10 cellular contexts compared by ENCODE assay signal in genomic region chr14:70415788-70416187, GRCh38. TPM values are rescaled to one million over a fixed set of nuclear protein-coding genes. Genes with fewer than 3 reads are reported as not detected.
DNase-seq lines count a peak whose midpoint lies in the region; ATAC-seq and TF ChIP-seq lines count a peak whose summit lies in the region.
"Had no signal": no experiment of that assay in that cellular context is flagged by ENCODE, and none has a peak within 500 bp of the region (broad histone marks: within the 10 kb centered on the region; RNA-seq: fewer than 3 reads in every experiment).

No MANE protein-coding gene starts in this region.

- DNase-seq in CD8-positive, alpha-beta memory T cell = no peak
- DNase-seq in NB4 (ENCODE audit: low read depth) (no peak), midbrain (lab: John Stamatoyannopoulos, UW) (no peak), EL (no peak)
- no peak for DNase-seq in effector CD8-positive, alpha-beta T cell (lab: John Stamatoyannopoulos, UW)
- DNase-seq: islet precursor cell had no signal

- peaks cover 28% of the 10 kb centered on the region for H3K4me1 ChIP-seq in CD8-positive, alpha-beta memory T cell (ENCODE audit: insufficient read depth, low read length)
- peaks cover 17% of the 10 kb centered on the region for H3K4me1 ChIP-seq in endocrine pancreas (ENCODE audit: control insufficient read depth, insufficient read depth, low read length)
- peaks cover 24% of the 10 kb centered on the region for H3K4me1 ChIP-seq in neuron (ENCODE audit: insufficient read depth, low read length)

- POLR2A ChIA-PET in CD8-positive, alpha-beta memory T cell (lab: Charles Lee) = no interaction called here

- no peaks in the 10 kb centered on the region for H3K9me3 ChIP-seq in CD8-positive, alpha-beta memory T cell (ENCODE audit: low read length)
- H3K9me3 ChIP-seq in endocrine pancreas (ENCODE audit: control insufficient read depth, low read length) (no peaks in the 10 kb centered on the region), neuron (ENCODE audit: low read length) (no peaks in the 10 kb centered on the region)

- H3K36me3 Mint-ChIP-seq in CD8-positive, alpha-beta memory T cell = peaks cover 0 to 35% (median 4%) of the 10 kb centered on the region in 3 donors

- no peak overlapping the region for H3K27ac ChIP-seq in CD8-positive, alpha-beta memory T cell (ENCODE audit: low read depth, low read length)

- H3K36me3 ChIP-seq in CD8-positive, alpha-beta memory T cell (ENCODE audit: insufficient read depth, low read length) = no peaks in the 10 kb centered on the region
- H3K36me3 ChIP-seq in endocrine pancreas (ENCODE audit: control insufficient read depth, insufficient read depth, low read length) (no peaks in the 10 kb centered on the region), neuron (ENCODE audit: insufficient read depth, low read length) (peaks cover 15% of the 10 kb centered on the region)

- CTCF ChIA-PET in CD8-positive, alpha-beta memory T cell (lab: Charles Lee) = no interaction called here

- peak overlapping the region; percentile 80 to 99 (median 87) for H3K4me3 Mint-ChIP-seq in CD8-positive, alpha-beta memory T cell

- no peak overlapping the region for H3K4me3 ChIP-seq in CD8-positive, alpha-beta memory T cell (ENCODE audit: low read length)
- H3K4me3 ChIP-seq in NB4 (ENCODE audit: low read depth, low read length) = peak overlapping the region; percentile 82
- H3K4me3 ChIP-seq in endocrine pancreas (ENCODE audit: control insufficient read depth, insufficient read depth, low read length) = peak overlapping the region; percentile 99
- peak overlapping the region; percentile 71 for H3K4me3 ChIP-seq in neuron (ENCODE audit: low read length)

- H3K9ac ChIP-seq in endocrine pancreas (ENCODE audit: control insufficient read depth, insufficient read depth, low read length) = no peak overlapping the region

- no peak for TF ChIP-seq CTCF in NB4 (IDR thresholded peaks at IDR 0.05; ENCODE audit: low read depth, low read length)

- H3K9me3 Mint-ChIP-seq in CD8-positive, alpha-beta memory T cell = no peaks in the 10 kb centered on the region

- H3K27me3 Mint-ChIP-seq in CD8-positive, alpha-beta memory T cell = peaks cover 0 to 2% of the 10 kb centered on the region in 2 donors

- no peak for TF ChIP-seq POLR2A in NB4 (IDR thresholded peaks at IDR 0.05; ENCODE audit: extremely low read depth, insufficient read length)

- H3K27me3 ChIP-seq in CD8-positive, alpha-beta memory T cell (ENCODE audit: insufficient read depth, low read length, poor library complexity, severe bottlenecking) = no peaks in the 10 kb centered on the region
- H3K27me3 ChIP-seq in endocrine pancreas (ENCODE audit: control insufficient read depth, insufficient read depth, low read length) (no peaks in the 10 kb centered on the region), neuron (ENCODE audit: insufficient read depth, low read length) (no peaks in the 10 kb centered on the region)

- H3K4me1 Mint-ChIP-seq in CD8-positive, alpha-beta memory T cell = peaks cover 42 to 59% (median 58%) of the 10 kb centered on the region in 3 donors

- H3K27ac Mint-ChIP-seq in CD8-positive, alpha-beta memory T cell = peak overlapping the region in 7 of 8 donors; percentile 31 to 83 (median 64)

- ATAC-seq in HG02610 (IDR thresholded peaks at IDR 0.05; ENCODE audit: unreplicated experiment) = no peak

- no peak overlapping the region for H2AFZ ChIP-seq in neuron (ENCODE audit: low read depth, low read length)

RNA-seq across cellular contexts. Expression of gene SYNJ2BP, which starts 1.1 kb away (rescaled TPM):
- 1 to 10 TPM; 5.2 to 7.2 TPM for total RNA-seq in CD8-positive, alpha-beta memory T cell
- 13.9 TPM for polyA plus RNA-seq in CD8-positive, alpha-beta memory T cell

RNA-seq across cellular contexts. Expression of gene ADAM21, which starts 36.2 kb away (rescaled TPM):
- under 1 TPM; 0.09 TPM for total RNA-seq in CD8-positive, alpha-beta memory T cell
- 0.12 TPM for polyA plus RNA-seq in CD8-positive, alpha-beta memory T cell
- total RNA-seq: urinary bladder had no signal

RNA-seq across cellular contexts. Expression of gene COX16, which starts 56.3 kb away (rescaled TPM):
- total RNA-seq in CD8-positive, alpha-beta memory T cell = 10 to 100 TPM; 88.5 to 90.0 TPM
- 60.0 TPM for polyA plus RNA-seq in CD8-positive, alpha-beta memory T cell
